1 cellular context compared by ENCODE assay signal in genomic region chr1:206925116-206925736, GRCh38.
TF ChIP-seq lines count a peak whose summit lies in the region.

No MANE protein-coding gene starts in this region.

TF ChIP-seq in K562, 482 proteins besides CTCF, POLR2A, EP300 and RAD21 (continues in another document):
- TF ChIP-seq PRDM10 (IDR thresholded peaks at IDR 0.05; ENCODE audit: partially characterized antibody), result no peak
- TF ChIP-seq MTA2 (IDR thresholded peaks at IDR 0.05; ENCODE audit: low read depth), result no peak
- 0 out of 2 replicates have a peak, but pooled peaks have one; percentile 36 for TF ChIP-seq E2F5 (CRISPR knock-in tag; IDR thresholded peaks at IDR 0.05)
- TF ChIP-seq NR1H2 (CRISPR knock-in tag; IDR thresholded peaks at IDR 0.05), result no peak
- no peak for TF ChIP-seq CCAR2 (IDR thresholded peaks at IDR 0.05; ENCODE audit: low read depth, low read length)
- TF ChIP-seq ZNF512 (tag; IDR thresholded peaks at IDR 0.05), result no peak
- no peak for TF ChIP-seq TCF15 (CRISPR knock-in tag; IDR thresholded peaks at IDR 0.05)
- TF ChIP-seq FOXO4 (CRISPR knock-in tag; IDR thresholded peaks at IDR 0.05), result no peak
- TF ChIP-seq ZNF609 (CRISPR knock-in tag; IDR thresholded peaks at IDR 0.05; ENCODE audit: borderline replicate concordance), result no peak
- no peak for TF ChIP-seq CHD1 (IDR thresholded peaks at IDR 0.05; ENCODE audit: low read length)
- TF ChIP-seq ZNF184 (CRISPR knock-in tag; IDR thresholded peaks at IDR 0.05), result no peak
- TF ChIP-seq RBM22 (IDR thresholded peaks at IDR 0.05; ENCODE audit: low read depth, low read length, poor library complexity, severe bottlenecking), result no peak
- TF ChIP-seq BRD9 (IDR thresholded peaks at IDR 0.05; ENCODE audit: low read depth, partially characterized antibody), result no peak
- no peak for TF ChIP-seq HES1 (IDR thresholded peaks at IDR 0.05; ENCODE audit: low read depth)
- TF ChIP-seq TSHZ1 (CRISPR knock-in tag; IDR thresholded peaks at IDR 0.05), result no peak
- no peak for TF ChIP-seq HINFP (tag; conservative IDR thresholded peaks at IDR 0.05; ENCODE audit: low read depth)
- TF ChIP-seq SRSF3 (IDR thresholded peaks at IDR 0.05; ENCODE audit: insufficient read depth, low read length), result no peak
- TF ChIP-seq CEBPZ (IDR thresholded peaks at IDR 0.05; ENCODE audit: borderline replicate concordance, low read depth, low read length), result no peak
- no peak for TF ChIP-seq ZNF12 (CRISPR knock-in tag; IDR thresholded peaks at IDR 0.05)
- no peak for TF ChIP-seq PHF20 (IDR thresholded peaks at IDR 0.05; ENCODE audit: partially characterized antibody)
- TF ChIP-seq ZBTB7A (IDR thresholded peaks at IDR 0.05; ENCODE audit: borderline replicate concordance, control insufficient read depth, low read depth, low read length), result no peak
- TF ChIP-seq ZNF551 (CRISPR knock-in tag; IDR thresholded peaks at IDR 0.05), result no peak
- TF ChIP-seq OTX1 (CRISPR knock-in tag; IDR thresholded peaks at IDR 0.05), result no peak
- TF ChIP-seq POLR3A (IDR thresholded peaks at IDR 0.05; ENCODE audit: borderline replicate concordance, extremely low read depth, insufficient read depth, insufficient read length), result no peak
- 0 out of 4 replicates have a peak, but pooled peaks of 1 of the 2 experiments have one; percentile 73 for TF ChIP-seq TEAD1 (CRISPR knock-in tag; IDR thresholded peaks at IDR 0.05)
- no peak for TF ChIP-seq CBFA2T2 (conservative IDR thresholded peaks at IDR 0.05)
- TF ChIP-seq SOX6 (IDR thresholded peaks at IDR 0.05), result 0 out of 2 replicates have a peak, but pooled peaks have one; percentile 13
- TF ChIP-seq ZNF324 (CRISPR knock-in tag; IDR thresholded peaks at IDR 0.05), result no peak
- peak; percentile 85 for TF ChIP-seq MAX (CRISPR knock-in tag; IDR thresholded peaks at IDR 0.05)
- TF ChIP-seq FIP1L1 (IDR thresholded peaks at IDR 0.05; ENCODE audit: low read depth, low read length, poor library complexity, severe bottlenecking), result no peak
